In the genomic region with DNA sequence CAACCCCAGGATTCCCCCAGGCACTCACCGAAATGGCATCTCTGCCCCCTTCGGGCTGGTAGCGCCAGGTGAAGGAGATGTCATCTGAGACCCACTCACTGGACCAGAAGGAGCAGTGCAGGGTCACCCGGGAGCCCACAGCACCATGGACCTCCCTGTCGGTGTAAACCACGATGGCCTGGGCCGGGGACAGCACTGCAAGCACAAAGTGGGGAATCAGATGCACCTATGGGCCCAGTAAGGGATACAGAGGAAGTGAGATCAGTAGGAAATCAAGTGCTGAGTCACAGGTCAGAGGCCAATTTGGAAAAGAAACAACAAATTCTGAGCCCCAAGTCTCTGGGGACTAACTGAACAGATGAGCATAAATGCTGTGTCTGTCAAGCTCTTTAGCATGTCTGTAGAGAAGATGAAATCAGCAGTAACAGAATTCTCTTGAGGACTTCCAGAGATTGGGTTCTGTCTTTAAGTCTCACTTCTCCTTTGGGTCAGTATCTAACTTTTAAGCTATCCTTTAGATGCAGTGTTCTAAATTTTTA, we compare ENCODE assay signal across 8 cellular contexts. TPM values are rescaled to one million over a fixed set of nuclear protein-coding genes. Genes with fewer than 3 reads are reported as not detected.
DNase-seq lines count a peak whose midpoint lies in the region; ATAC-seq and TF ChIP-seq lines count a peak whose summit lies in the region.

No MANE protein-coding gene starts in this region.

- H3K36me3 Mint-ChIP-seq in CD4-positive, alpha-beta T cell (ENCODE audit: low read depth): peaks cover 14% of the 10 kb centered on the region
- H3K36me3 Mint-ChIP-seq in activated naive CD4-positive, alpha-beta T cell treated with anti-CD3 and anti-CD28 coated beads, Interleukin-2, amount 50 U/mL, for 24 hours: no peaks in the 10 kb centered on the region

- peak overlapping the region; percentile 39 for H3K27ac ChIP-seq in CD4-positive, alpha-beta T cell (ENCODE audit: low read depth, low read length)
- peak overlapping the region; percentile 95 for H3K27ac ChIP-seq in HL-60 (replicated peaks)

- H3K9me3 ChIP-seq in CD4-positive, alpha-beta T cell (ENCODE audit: control insufficient read depth, low read length): no peaks in the 10 kb centered on the region

- H3K27me3 Mint-ChIP-seq in CD4-positive, alpha-beta T cell: no peaks in the 10 kb centered on the region
- no peaks in the 10 kb centered on the region for H3K27me3 Mint-ChIP-seq in activated naive CD4-positive, alpha-beta T cell treated with anti-CD3 and anti-CD28 coated beads, Interleukin-2, amount 50 U/mL, for 24 hours

- DNase-seq in CD4-positive, alpha-beta T cell: peak in 1 of 10 experiments; percentile 12
- DNase-seq in HL-60 (ENCODE audit: low read depth in 1 of 2, low spot score in 1 of 2) (peak; percentile 71 to 83), medulla oblongata (ENCODE audit: extremely low spot score) (peak; percentile 37), NCI-H2227 (lab: John Stamatoyannopoulos, UW; ENCODE audit: unreplicated experiment) (no peak), T1000 (lab: John Stamatoyannopoulos, UW) (no peak), foreskin melanocyte (no peak)
- no peak for DNase-seq in activated CD4-positive, alpha-beta T cell treated with anti-CD3 and anti-CD28 coated beads for 48 hours

- H3K27ac Mint-ChIP-seq in CD4-positive, alpha-beta T cell: peak overlapping the region; percentile 90
- H3K27ac Mint-ChIP-seq in activated naive CD4-positive, alpha-beta T cell treated with anti-CD3 and anti-CD28 coated beads, Interleukin-2, amount 50 U/mL, for 24 hours: peak overlapping the region; percentile 91

- H3K4me3 Mint-ChIP-seq in CD4-positive, alpha-beta T cell: peak overlapping the region; percentile 23
- H3K4me3 Mint-ChIP-seq in activated naive CD4-positive, alpha-beta T cell treated with anti-CD3 and anti-CD28 coated beads, Interleukin-2, amount 50 U/mL, for 24 hours: peak overlapping the region; percentile 98

- H3K9me3 Mint-ChIP-seq in CD4-positive, alpha-beta T cell: no peaks in the 10 kb centered on the region
- H3K9me3 Mint-ChIP-seq in activated naive CD4-positive, alpha-beta T cell treated with anti-CD3 and anti-CD28 coated beads, Interleukin-2, amount 50 U/mL, for 24 hours: no peaks in the 10 kb centered on the region

- no peak for TF ChIP-seq CTCF in CD4-positive, alpha-beta T cell (IDR thresholded peaks at IDR 0.05)
- no peak for TF ChIP-seq CTCF in HL-60 (IDR thresholded peaks at IDR 0.05; ENCODE audit: insufficient read depth, low read length)

- peak overlapping the region; percentile 34 for H3K4me3 ChIP-seq in HL-60 (replicated peaks; ENCODE audit: insufficient read depth, low read length)

- H3K27me3 ChIP-seq in CD4-positive, alpha-beta T cell (ENCODE audit: control insufficient read depth, insufficient read depth, low read length): no peaks in the 10 kb centered on the region
- H3K27me3 ChIP-seq in HL-60 (ENCODE audit: insufficient read depth, poor library complexity, severe bottlenecking): no peaks in the 10 kb centered on the region

- peaks cover 44% of the 10 kb centered on the region for H3K4me1 Mint-ChIP-seq in CD4-positive, alpha-beta T cell (ENCODE audit: low read depth)
- H3K4me1 Mint-ChIP-seq in activated naive CD4-positive, alpha-beta T cell treated with anti-CD3 and anti-CD28 coated beads, Interleukin-2, amount 50 U/mL, for 24 hours: peaks cover 50% of the 10 kb centered on the region

- CTCF ChIA-PET in CD4-positive, alpha-beta T cell (lab: Charles Lee): interaction anchor here (1.1 to 3.0 kb wide), 6 partner anchors 7 to 317 kb away, joined by 3 to 30 read pairs (median 6); a partner anchor contains a TSS

- ATAC-seq in CD4-positive, alpha-beta T cell (ENCODE audit: poor library complexity): no peak

- POLR2A ChIA-PET in CD4-positive, alpha-beta T cell (lab: Charles Lee): interaction anchor here (1.1 to 1.4 kb wide), 3 partner anchors 105 to 142 kb away, joined by 4 to 6 read pairs (median 6); a partner anchor contains a TSS

- intact Hi-C loops in CD4-positive, alpha-beta T cell (cut with DNase I, micrococcal nuclease): loop anchor here in 1 of 2 experiments (2.0 kb wide), 1 partner anchor 78 kb away; no protein-coding TSS in a partner anchor

RNA-seq across cellular contexts. Expression of a gene that starts 2.5 kb away (rescaled TPM):
- total RNA-seq in CD4-positive, alpha-beta T cell: 1 to 10 TPM; 3.1 to 3.2 TPM

RNA-seq across cellular contexts. Expression of a gene that starts 6.9 kb away (rescaled TPM):
- total RNA-seq in CD4-positive, alpha-beta T cell: 10 to 100 TPM; 33.0 to 37.2 TPM

RNA-seq across cellular contexts. Expression of a gene that starts 48.8 kb away (rescaled TPM):
- not detected for total RNA-seq in CD4-positive, alpha-beta T cell

Comparison
In these comparisons a context has a peak if more than half of its experiments do, and no peak if none do; other contexts are left out.
1. DNase-seq: peak in HL-60 (2 of 2) and medulla oblongata (single experiment); none in NCI-H2227 (single experiment), T1000 (single experiment), activated CD4-positive, alpha-beta T cell treated with anti-CD3 and anti-CD28 coated beads for 48 hours (single experiment) and foreskin melanocyte (single experiment).